Comparison of ENCODE assay signal across 8 cellular contexts in the genomic region with DNA sequence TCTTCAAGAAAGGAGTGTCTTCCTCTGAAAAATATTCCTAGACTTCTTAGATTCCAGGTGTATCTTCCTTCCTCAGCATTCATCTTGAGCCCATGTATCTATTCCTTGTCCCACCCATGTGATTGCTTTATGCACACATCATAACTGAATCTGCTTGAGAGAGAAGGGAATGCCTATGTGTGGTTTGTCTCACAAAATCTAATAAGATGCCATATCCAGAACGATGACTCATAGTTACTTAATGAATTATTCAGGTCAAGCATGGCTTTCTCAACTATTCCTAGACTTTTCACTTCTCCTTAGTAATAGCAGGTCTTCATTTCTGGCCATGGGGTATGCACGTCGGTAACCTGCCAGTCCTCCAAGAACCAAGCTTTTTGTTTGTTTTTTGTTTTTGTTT.
A peak's percentile ranks its signal among the peaks of the same experiment; 100 is the strongest.
DNase-seq lines count a peak whose midpoint lies in the region; ATAC-seq and TF ChIP-seq lines count a peak whose summit lies in the region.
"Had no signal": no experiment of that assay in that cellular context is flagged by ENCODE, and none has a peak within 500 bp of the region (broad histone marks: within the 10 kb centered on the region; RNA-seq: fewer than 3 reads in every experiment).

No MANE protein-coding gene starts in this region.

- ATAC-seq in left lung, result peak; percentile 31

- H3K4me3 Mint-ChIP-seq in brain, result peak overlapping the region in 2 of 5 experiments; percentile 1 to 54

- H3K4me1 Mint-ChIP-seq in brain, result peaks cover 70% of the 10 kb centered on the region

- H3K9ac ChIP-seq in HUES6 (ENCODE audit: low read length), result no peak overlapping the region

- no peak for DNase-seq in left lung
- DNase-seq in tibial artery, result no peak
- no peak for DNase-seq in substantia nigra (lab: John Stamatoyannopoulos, UW)
- no peak for DNase-seq in BE2C
- DNase-seq in posterior vena cava (ENCODE audit: low spot score), result no peak
- DNase-seq: effector CD8-positive, alpha-beta T cell had no signal

- H3K4me3 ChIP-seq in HUES6 (ENCODE audit: low read depth, low read length) (no peak overlapping the region), left lung (no peak overlapping the region), tibial artery (no peak overlapping the region), BE2C (ENCODE audit: low read depth, low read length) (no peak overlapping the region)

- peak overlapping the region; percentile 67 to 92 (median 86) for H3K27ac Mint-ChIP-seq in brain

- H3K9me3 ChIP-seq in HUES6 (ENCODE audit: control insufficient read depth, insufficient read depth, low read depth, low read length) (no peaks in the 10 kb centered on the region), left lung (no peaks in the 10 kb centered on the region), tibial artery (no peaks in the 10 kb centered on the region), BE2C (no peaks in the 10 kb centered on the region)

- peak overlapping the region; percentile 41; the same call in 1 of the 2 replicates for H3K27ac ChIP-seq in HUES6 (ENCODE audit: low read depth, low read length)
- H3K27ac ChIP-seq in left lung, result peak overlapping the region in 1 of 2 donors; percentile 21
- H3K27ac ChIP-seq in tibial artery, result peak overlapping the region; percentile 87 to 90
- H3K27ac ChIP-seq in substantia nigra (ENCODE audit: low read depth, low read length, poor library complexity, severe bottlenecking), result no peak overlapping the region

- peaks cover 49% of the 10 kb centered on the region for H3K36me3 Mint-ChIP-seq in brain

- H3K4me1 ChIP-seq in HUES6 (ENCODE audit: control insufficient read depth, insufficient read depth, low read length) (peaks cover 17% of the 10 kb centered on the region), left lung (peaks cover 0 to 3% of the 10 kb centered on the region in 2 donors), tibial artery (peaks cover 0 to 81% (median 44%) of the 10 kb centered on the region in 4 donors), BE2C (no peaks in the 10 kb centered on the region)

- H3K27me3 Mint-ChIP-seq in brain, result no peaks in the 10 kb centered on the region

- H3K36me3 ChIP-seq in HUES6 (ENCODE audit: control insufficient read depth, insufficient read depth, low read length) (no peaks in the 10 kb centered on the region), left lung (no peaks in the 10 kb centered on the region), tibial artery (peaks cover 0 to 5% (median 0%) of the 10 kb centered on the region in 3 donors), BE2C (no peaks in the 10 kb centered on the region)

- intact Hi-C loops in left lung (cut with DNase I) (no loop called here), tibial artery (cut with DNase I; ENCODE audit: low total_unique reads) (no loop called here), posterior vena cava (cut with DNase I) (loop anchor here in 1 of 2 donors (10.0 kb wide), 1 partner anchor 82 kb away; no protein-coding TSS in a partner anchor)

- peaks cover 3 to 11% (median 5%) of the 10 kb centered on the region in 5 experiments for H3K9me3 Mint-ChIP-seq in brain

- no peak for TF ChIP-seq CTCF in brain (conservative IDR thresholded peaks at IDR 0.05)
- TF ChIP-seq CTCF in left lung (IDR thresholded peaks at IDR 0.05), result no peak
- TF ChIP-seq CTCF in tibial artery (IDR thresholded peaks at IDR 0.05), result no peak
- no peak for TF ChIP-seq CTCF in BE2C (IDR thresholded peaks at IDR 0.05; ENCODE audit: low read depth, low read length)

- H3K27me3 ChIP-seq in HUES6 (ENCODE audit: control insufficient read depth, insufficient read depth, low read length) (no peaks in the 10 kb centered on the region), left lung (no peaks in the 10 kb centered on the region), tibial artery (no peaks in the 10 kb centered on the region), BE2C (no peaks in the 10 kb centered on the region)
